ENCODE assay signal across 9 cellular contexts in genomic region chr20:884983-885952, GRCh38. TPM values are rescaled to one million over a fixed set of nuclear protein-coding genes. Genes with fewer than 3 reads are reported as not detected.
DNase-seq lines count a peak whose midpoint lies in the region; ATAC-seq, FAIRE-seq and TF ChIP-seq lines count a peak whose summit lies in the region.
"Had no signal": no experiment of that assay in that cellular context is flagged by ENCODE, and none has a peak within 500 bp of the region (broad histone marks: within the 10 kb centered on the region; RNA-seq: fewer than 3 reads in every experiment).

No MANE protein-coding gene starts in this region.

- H3K27me3 ChIP-seq in adipocyte (replicated peaks; ENCODE audit: control insufficient read depth, insufficient read depth, low read length) (peaks cover 25% of the 10 kb centered on the region), hepatocyte (peaks cover 13% of the 10 kb centered on the region), small intestine (ENCODE audit: control insufficient read depth in 2 of 2, insufficient read depth in 2 of 2, low read length in 2 of 2) (peaks cover 0 to 8% of the 10 kb centered on the region in 2 donors)

- no peak overlapping the region for H2AFZ ChIP-seq in hepatocyte

- H4K20me1 ChIP-seq in hepatocyte (ENCODE audit: insufficient read depth, poor library complexity, severe bottlenecking): no peaks in the 10 kb centered on the region

- H3K4me3 ChIP-seq in adipocyte (ENCODE audit: low read length) (no peak overlapping the region), hepatocyte (no peak overlapping the region), small intestine (ENCODE audit: low read depth in 1 of 2, low read length in 2 of 2) (no peak overlapping the region)

- no peak overlapping the region for H3K4me2 ChIP-seq in hepatocyte

- no peak overlapping the region for H3K9ac ChIP-seq in adipocyte (ENCODE audit: low read length)

- no peak overlapping the region for H3K27ac ChIP-seq in hepatocyte
- H3K27ac ChIP-seq in small intestine (ENCODE audit: low read depth in 1 of 2, low read length in 1 of 2): no peak overlapping the region

- no peaks in the 10 kb centered on the region for H3K36me3 ChIP-seq in adipocyte (ENCODE audit: control insufficient read depth, insufficient read depth, low read length, severe bottlenecking)
- H3K36me3 ChIP-seq in hepatocyte (replicated peaks; ENCODE audit: insufficient read depth, low read depth): no peaks in the 10 kb centered on the region
- no peaks in the 10 kb centered on the region for H3K36me3 ChIP-seq in small intestine (ENCODE audit: control insufficient read depth in 2 of 2, insufficient read depth in 2 of 2, low read length in 2 of 2)

- peak; percentile 21 for TF ChIP-seq CTCF in hepatocyte (IDR thresholded peaks at IDR 0.05; ENCODE audit: poor library complexity)

- H3K9me3 ChIP-seq in adipocyte (ENCODE audit: control insufficient read depth, low read length) (no peaks in the 10 kb centered on the region), hepatocyte (ENCODE audit: low read depth) (no peaks in the 10 kb centered on the region), small intestine (ENCODE audit: control insufficient read depth, low read depth) (no peaks in the 10 kb centered on the region)

- DNase-seq in NCI-H82 (lab: John Stamatoyannopoulos, UW) (peak; percentile 60), NCI-H82 treated with DMSO at 0.1 percent for 48 hours (lab: John Stamatoyannopoulos, UW; ENCODE audit: unreplicated experiment) (no peak), adipocyte (ENCODE audit: low read depth) (peak; percentile 49), hepatocyte (ENCODE audit: low spot score) (peak; percentile 72), small intestine (peak; percentile 42)
- no peak for DNase-seq in central memory CD4-positive, alpha-beta T cell
- DNase-seq: NCI-H2081 treated with DMSO at 0.1 percent for 48 hours had no signal

- ATAC-seq in HG02610 (IDR thresholded peaks at IDR 0.05; ENCODE audit: unreplicated experiment) (no peak), HG02884 (IDR thresholded peaks at IDR 0.05; ENCODE audit: unreplicated experiment) (no peak)

- no peak for FAIRE-seq in small intestine (lab: Jason Lieb, UNC)

- H3K4me1 ChIP-seq in adipocyte (ENCODE audit: control insufficient read depth, insufficient read depth, low read length): peaks cover 4% of the 10 kb centered on the region
- no peaks in the 10 kb centered on the region for H3K4me1 ChIP-seq in hepatocyte (ENCODE audit: insufficient read depth)
- no peaks in the 10 kb centered on the region for H3K4me1 ChIP-seq in small intestine (ENCODE audit: control insufficient read depth in 2 of 2, insufficient read depth in 1 of 2, low read depth in 1 of 2, low read length in 1 of 2)

- 17% methylated on average over 41 of the region's 41 CpGs for whole genome bisulfite sequencing in hepatocyte (ENCODE audit: low lambda C conversion rate, missing lambda C conversion rate)
- 13 to 17% (median 14%) methylated on average over 40 to 41 of the region's 41 CpGs for WGBS in small intestine, 3 donors

- no peaks in the 10 kb centered on the region for H3K79me2 ChIP-seq in hepatocyte

- H3K9me2 ChIP-seq in hepatocyte (replicated peaks; ENCODE audit: insufficient read depth): no peaks in the 10 kb centered on the region

RNA-seq across cellular contexts. Expression of gene ANGPT4, which starts 30.9 kb away (rescaled TPM):
- not detected in 2 replicates for total RNA-seq in hepatocyte
- polyA plus RNA-seq in hepatocyte (not detected in 2 replicates), small intestine (under 1 TPM in 1 of 3 donors, not detected in 2; 0.70 TPM)

RNA-seq across cellular contexts. Expression of gene FAM110A, which starts 51.8 kb away (rescaled TPM):
- 4.4 and 4.6 TPM in 2 replicates for total RNA-seq in hepatocyte
- polyA plus RNA-seq in hepatocyte: 6.1 and 8.9 TPM in 2 replicates
- polyA plus RNA-seq in small intestine: 10 to 100 TPM; 11.4 to 14.1 (median 12.1) TPM

Comparison
In these comparisons a context has a peak if more than half of its experiments do, and no peak if none do; other contexts are left out.
1. DNase-seq: peak in NCI-H82 (single experiment), adipocyte (single experiment), hepatocyte (single experiment) and small intestine (single experiment); none in NCI-H82 treated with DMSO at 0.1 percent for 48 hours (single experiment) and central memory CD4-positive, alpha-beta T cell (single experiment).